ENCODE assay signal across 15 cellular contexts in genomic region chr1:218760601-218761570, GRCh38.
"Had no signal": no experiment of that assay in that cellular context is flagged by ENCODE, and none has a peak within 500 bp of the region (broad histone marks: within the 10 kb centered on the region; RNA-seq: fewer than 3 reads in every experiment).

No MANE protein-coding gene starts in this region.

- H3K27me3 ChIP-seq: body of pancreas, colonic mucosa, suprapubic skin, transverse colon had no signal

- ATAC-seq: activated CD4-positive, alpha-beta T cell treated with anti-CD3 and anti-CD28 coated beads for 36 hours; activated naive CD4-positive, alpha-beta T cell treated with anti-CD3 and anti-CD28 coated beads, Interleukin-2, amount 50 U/mL, for 72 hours; body of pancreas; left ventricle myocardium superior; stimulated activated naive CD8-positive, alpha-beta T cell treated with anti-CD3 and anti-CD28 coated beads, Interleukin-15, amount 100 ng/mL, for 72 hours; WTC11 had no signal

- H3K36me3 ChIP-seq: colonic mucosa, suprapubic skin, transverse colon had no signal

- DNase-seq: activated CD4-positive, alpha-beta T cell treated with anti-CD3 and anti-CD28 coated beads for 36 hours; activated CD4-positive, alpha-beta T cell treated with anti-CD3 and anti-CD28 coated beads, Interleukin-2, amount 50 U/mL, for 48 hours; activated gamma-delta T cell treated with Interleukin-2 at 50 U/mL for 16 hours; body of pancreas; caudate nucleus; colonic mucosa; immature natural killer cell; left ventricle myocardium superior; occipital lobe; stimulated activated CD4-positive, alpha-beta T cell treated with anti-CD3 and anti-CD28 coated beads, Interleukin-2, amount 100 ng/mL, for 48 hours; stimulated activated naive CD8-positive, alpha-beta T cell treated with anti-CD3 and anti-CD28 coated beads, Interleukin-15, amount 100 ng/mL, for 72 hours; transverse colon had no signal

- H3K4me1 ChIP-seq: body of pancreas, colonic mucosa, suprapubic skin, transverse colon had no signal

- H3K4me3 ChIP-seq: body of pancreas, colonic mucosa, suprapubic skin, transverse colon had no signal

- H3K9me3 ChIP-seq: body of pancreas, colonic mucosa, suprapubic skin, transverse colon had no signal

- H3K27ac ChIP-seq: body of pancreas, colonic mucosa, suprapubic skin, transverse colon had no signal
